ENCODE assay signal across 35 cellular contexts in the genomic region with DNA sequence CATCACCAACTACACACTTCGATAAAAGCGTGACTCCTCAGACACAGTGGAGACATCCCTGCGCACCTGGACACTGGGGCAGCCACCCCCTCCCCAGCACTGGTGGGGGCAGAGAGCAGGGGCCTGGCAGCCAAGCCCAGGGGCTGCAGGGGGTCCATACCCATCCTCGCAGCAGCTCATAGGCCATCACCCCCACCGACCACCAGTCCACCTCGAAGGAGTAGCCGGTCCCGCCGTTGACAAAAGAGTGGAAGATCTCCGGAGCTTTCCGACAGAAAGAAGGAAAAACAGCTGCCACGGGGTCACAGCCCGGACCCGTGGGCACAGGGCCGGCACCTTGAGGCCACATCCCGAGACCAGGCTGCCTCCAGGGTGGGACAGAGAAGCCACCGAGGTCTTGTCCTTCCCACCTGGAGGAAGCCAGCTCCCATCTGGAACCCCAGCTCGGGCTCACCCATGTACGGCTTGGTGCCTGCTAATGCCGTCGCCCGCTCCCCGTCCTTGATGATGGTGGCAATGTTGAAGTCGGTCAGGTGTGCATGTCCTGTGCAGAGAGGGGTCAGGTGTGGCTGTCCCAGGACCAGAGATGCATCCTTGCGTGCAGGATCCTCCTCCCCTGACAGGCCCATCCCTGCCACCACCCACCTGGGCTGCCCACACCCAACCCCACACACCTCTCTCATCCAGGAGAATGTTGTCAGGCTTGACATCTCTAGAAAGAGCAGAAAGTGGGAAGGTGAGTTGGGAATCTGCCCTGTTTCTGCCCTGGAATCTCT.
"Had no signal": no experiment of that assay in that cellular context is flagged by ENCODE, and none has a peak within 500 bp of the region (broad histone marks: within the 10 kb centered on the region; RNA-seq: fewer than 3 reads in every experiment).

No MANE protein-coding gene starts in this region.

- H3K9me3 Mint-ChIP-seq: activated B cell treated with CpG ODN at 0.5 μM for 24 hours; activated CD4-positive, alpha-beta memory T cell treated with anti-CD3 and anti-CD28 coated beads for 36 hours; activated CD4-positive, alpha-beta T cell treated with anti-CD3 and anti-CD28 coated beads, Interleukin-2, amount 10 ng/mL, durations not matched to agents 24 days and 14 days; activated CD8-positive, alpha-beta T cell treated with anti-CD3 and anti-CD28 coated beads for 36 hours; activated naive CD4-positive, alpha-beta T cell treated with anti-CD3 and anti-CD28 coated beads for 36 hours; activated naive CD4-positive, alpha-beta T cell treated with anti-CD3 and anti-CD28 coated beads, Interleukin-2, amount 50 U/mL, for 72 hours; activated naive CD8-positive, alpha-beta T cell treated with anti-CD3 and anti-CD28 coated beads for 36 hours; activated T-cell treated with anti-CD3 and anti-CD28 coated beads, Interleukin-2, amount 50 U/mL, for 4 hours; activated T-cell treated with anti-CD3 and anti-CD28 coated beads, Interleukin-2, amount 50 U/mL, for 72 hours; activated T-helper 1 cell treated with anti-CD3 and anti-CD28 coated beads, Interleukin-12 subunit alpha, Interleukin-12 subunit beta, Interleukin-2, Interleukin-4 antibody, amounts not matched to agents 30 ng/mL and 10 ng/mL and 1 ng/mL, durations not matched to agents 14 hours and 24 hours and 36 hours; activated T-helper 17 cell treated with anti-CD3 and anti-CD28 coated beads, Interleukin-2, amount 50 U/mL, for 72 hours; T-helper 1 cell treated with Interleukin-12 subunit alpha and Interleukin-12 subunit beta and Interleukin-4 antibody, amounts not matched to agents 30 μg/mL and 1 μg/mL, for 36 hours; T-helper 2 cell treated with Interferon-gamma antibody and Interleukin-4, amounts not matched to agents 5 μg/mL and 100 μg/mL, for 36 hours had no signal

- H3K9me3 ChIP-seq: adrenal gland, body of pancreas, breast epithelium had no signal

- H3K36me3 Mint-ChIP-seq: activated CD4-positive, alpha-beta memory T cell treated with anti-CD3 and anti-CD28 coated beads for 36 hours; activated naive CD4-positive, alpha-beta T cell treated with anti-CD3 and anti-CD28 coated beads, Interleukin-2, amount 50 U/mL, for 72 hours; activated naive CD8-positive, alpha-beta T cell treated with anti-CD3 and anti-CD28 coated beads for 36 hours had no signal

- H3K27ac ChIP-seq: adrenal gland, body of pancreas, brain microvascular endothelial cell, breast epithelium, VCaP had no signal

- H3K4me3 ChIP-seq: adrenal gland, body of pancreas, breast epithelium had no signal

- DNase-seq: activated B cell treated with CpG ODN at 0.5 μM for 24 hours; activated CD4-positive, alpha-beta memory T cell treated with anti-CD3 and anti-CD28 coated beads for 36 hours; activated CD4-positive, alpha-beta T cell treated with anti-CD3 and anti-CD28 coated beads for 4 hours; activated CD4-positive, alpha-beta T cell treated with anti-CD3 and anti-CD28 coated beads, Interleukin-2, amount 10 ng/mL, durations not matched to agents 24 days and 14 days; activated CD4-positive, alpha-beta T cell treated with anti-CD3 and anti-CD28 coated beads, Interleukin-2, amount 50 U/mL, for 1 hour; activated CD4-positive, alpha-beta T cell treated with anti-CD3 and anti-CD28 coated beads, Interleukin-2, amount 50 U/mL, for 4 hours; activated CD4-positive, CD25-positive, alpha-beta regulatory T cell treated with anti-CD3 and anti-CD28 coated beads, Interleukin-2, amount 50 U/mL, for 72 hours; activated CD8-positive, alpha-beta memory T cell treated with anti-CD3 and anti-CD28 coated beads, Interleukin-2, amount 50 U/mL, for 4 hours; activated CD8-positive, alpha-beta T cell treated with anti-CD3 and anti-CD28 coated beads for 36 hours; activated effector memory CD4-positive, alpha-beta T cell treated with anti-CD3 and anti-CD28 coated beads, Interleukin-2, amount 50 U/mL, for 16 hours; activated gamma-delta T cell treated with Interleukin-2 at 50 U/mL for 16 hours; activated naive CD4-positive, alpha-beta T cell; activated naive CD4-positive, alpha-beta T cell treated with anti-CD3 and anti-CD28 coated beads for 36 hours; activated naive CD4-positive, alpha-beta T cell treated with anti-CD3 and anti-CD28 coated beads, Interleukin-2, amount 50 U/mL, for 16 hours; activated naive CD8-positive, alpha-beta T cell treated with anti-CD3 and anti-CD28 coated beads for 36 hours; activated T-cell treated with anti-CD3 and anti-CD28 coated beads for 4 hours; activated T-cell treated with anti-CD3 and anti-CD28 coated beads, Interleukin-2, amount 50 U/mL, for 1 hour; activated T-cell treated with anti-CD3 and anti-CD28 coated beads, Interleukin-2, amount 50 U/mL, for 4 hours; activated T-cell treated with anti-CD3 and anti-CD28 coated beads, Interleukin-2, amount 50 U/mL, for 72 hours; adrenal gland; amniotic stem cell; aorta; body of pancreas; brain microvascular endothelial cell; central memory CD4-positive, alpha-beta T cell; T-helper 1 cell; T-helper 2 cell; T-helper 9 cell had no signal

- H3K36me3 ChIP-seq: adrenal gland, brain microvascular endothelial cell, breast epithelium had no signal

- H3K4me3 Mint-ChIP-seq: activated B cell treated with CpG ODN at 0.5 μM for 24 hours; activated CD4-positive, alpha-beta memory T cell treated with anti-CD3 and anti-CD28 coated beads for 36 hours; activated CD4-positive, alpha-beta T cell treated with anti-CD3 and anti-CD28 coated beads, Interleukin-2, amount 10 ng/mL, durations not matched to agents 24 days and 14 days; activated CD8-positive, alpha-beta T cell treated with anti-CD3 and anti-CD28 coated beads for 36 hours; activated naive CD4-positive, alpha-beta T cell treated with anti-CD3 and anti-CD28 coated beads for 36 hours; activated naive CD8-positive, alpha-beta T cell treated with anti-CD3 and anti-CD28 coated beads for 36 hours; activated T-cell treated with anti-CD3 and anti-CD28 coated beads, Interleukin-2, amount 50 U/mL, for 4 hours; activated T-cell treated with anti-CD3 and anti-CD28 coated beads, Interleukin-2, amount 50 U/mL, for 72 hours; activated T-helper 1 cell treated with anti-CD3 and anti-CD28 coated beads, Interleukin-12 subunit alpha, Interleukin-12 subunit beta, Interleukin-2, Interleukin-4 antibody, amounts not matched to agents 30 ng/mL and 10 ng/mL and 1 ng/mL, durations not matched to agents 14 hours and 24 hours and 36 hours; activated T-helper 17 cell treated with anti-CD3 and anti-CD28 coated beads, Interleukin-2, amount 50 U/mL, for 72 hours; T-helper 1 cell treated with Interleukin-12 subunit alpha and Interleukin-12 subunit beta and Interleukin-4 antibody, amounts not matched to agents 30 μg/mL and 1 μg/mL, for 36 hours; T-helper 2 cell treated with Interferon-gamma antibody and Interleukin-4, amounts not matched to agents 5 μg/mL and 100 μg/mL, for 36 hours had no signal

- H3K27ac Mint-ChIP-seq: activated B cell treated with CpG ODN at 0.5 μM for 24 hours; activated CD4-positive, alpha-beta memory T cell treated with anti-CD3 and anti-CD28 coated beads for 36 hours; activated CD4-positive, alpha-beta T cell treated with anti-CD3 and anti-CD28 coated beads, Interleukin-2, amount 10 ng/mL, durations not matched to agents 24 days and 14 days; activated CD8-positive, alpha-beta T cell treated with anti-CD3 and anti-CD28 coated beads for 36 hours; activated naive CD4-positive, alpha-beta T cell treated with anti-CD3 and anti-CD28 coated beads for 36 hours; activated naive CD4-positive, alpha-beta T cell treated with anti-CD3 and anti-CD28 coated beads, Interleukin-2, amount 50 U/mL, for 72 hours; activated naive CD8-positive, alpha-beta T cell treated with anti-CD3 and anti-CD28 coated beads for 36 hours; activated T-cell treated with anti-CD3 and anti-CD28 coated beads, Interleukin-2, amount 50 U/mL, for 72 hours; activated T-helper 1 cell treated with anti-CD3 and anti-CD28 coated beads, Interleukin-12 subunit alpha, Interleukin-12 subunit beta, Interleukin-2, Interleukin-4 antibody, amounts not matched to agents 30 ng/mL and 10 ng/mL and 1 ng/mL, durations not matched to agents 14 hours and 24 hours and 36 hours; activated T-helper 17 cell treated with anti-CD3 and anti-CD28 coated beads, Interleukin-2, amount 50 U/mL, for 72 hours; T-helper 1 cell treated with Interleukin-12 subunit alpha and Interleukin-12 subunit beta and Interleukin-4 antibody, amounts not matched to agents 30 μg/mL and 1 μg/mL, for 36 hours; T-helper 2 cell treated with Interferon-gamma antibody and Interleukin-4, amounts not matched to agents 5 μg/mL and 100 μg/mL, for 36 hours had no signal

- ATAC-seq: activated CD8-positive, alpha-beta T cell treated with anti-CD3 and anti-CD28 coated beads for 36 hours; activated naive CD4-positive, alpha-beta T cell treated with anti-CD3 and anti-CD28 coated beads, Interleukin-2, amount 50 U/mL, for 72 hours; activated T-cell treated with anti-CD3 and anti-CD28 coated beads, Interleukin-2, amount 50 U/mL, for 4 hours; activated T-cell treated with anti-CD3 and anti-CD28 coated beads, Interleukin-2, amount 50 U/mL, for 72 hours; activated T-helper 17 cell treated with anti-CD3 and anti-CD28 coated beads, Interleukin-2, amount 50 U/mL, for 72 hours; body of pancreas had no signal

- H3K27me3 ChIP-seq: adrenal gland, body of pancreas, brain microvascular endothelial cell, breast epithelium had no signal

- H3K4me1 ChIP-seq: adrenal gland, breast epithelium had no signal

- H3K27me3 Mint-ChIP-seq: activated B cell treated with CpG ODN at 0.5 μM for 24 hours; activated CD4-positive, alpha-beta memory T cell treated with anti-CD3 and anti-CD28 coated beads for 36 hours; activated CD4-positive, alpha-beta T cell treated with anti-CD3 and anti-CD28 coated beads, Interleukin-2, amount 10 ng/mL, durations not matched to agents 24 days and 14 days; activated CD8-positive, alpha-beta T cell treated with anti-CD3 and anti-CD28 coated beads for 36 hours; activated naive CD8-positive, alpha-beta T cell treated with anti-CD3 and anti-CD28 coated beads for 36 hours; activated T-helper 17 cell treated with anti-CD3 and anti-CD28 coated beads, Interleukin-2, amount 50 U/mL, for 72 hours had no signal
